In the genomic region with DNA sequence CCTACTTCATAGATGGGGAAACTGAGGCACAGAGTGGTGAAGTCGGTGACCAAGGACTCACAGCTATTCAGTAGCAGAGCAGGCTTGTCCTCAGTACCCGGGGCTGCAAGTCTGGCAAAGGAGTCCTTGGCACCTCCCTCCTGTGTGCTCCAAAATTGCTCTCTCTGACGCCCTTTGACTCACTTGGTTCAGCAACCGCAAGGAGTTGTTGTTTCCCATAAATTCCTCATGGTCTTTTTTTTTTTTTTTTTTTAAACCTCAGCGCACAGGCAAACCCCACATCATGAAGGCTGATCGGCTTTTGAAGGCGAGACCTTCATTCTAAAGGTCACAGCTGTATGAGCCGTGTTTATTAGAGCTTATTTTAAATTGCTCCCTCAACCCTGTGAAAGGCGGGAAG, we compare ENCODE assay signal across 13 cellular contexts.
DNase-seq lines count a peak whose midpoint lies in the region; ATAC-seq and TF ChIP-seq lines count a peak whose summit lies in the region.
"Had no signal": no experiment of that assay in that cellular context is flagged by ENCODE, and none has a peak within 500 bp of the region (broad histone marks: within the 10 kb centered on the region; RNA-seq: fewer than 3 reads in every experiment).

No MANE protein-coding gene starts in this region.

- TF ChIP-seq CTCF in suprapubic skin (IDR thresholded peaks at IDR 0.05), result no peak

- H3K4me1 ChIP-seq in suprapubic skin, result peaks cover 52% of the 10 kb centered on the region

- DNase-seq in HPDE6-E6E7 (ENCODE audit: extremely low spot score) (peak; percentile 91), amniotic epithelial cell (ENCODE audit: low read depth) (peak; percentile 94), hepatic stellate cell (ENCODE audit: low spot score) (peak; percentile 88), suprapubic skin (ENCODE audit: low spot score in 2 of 2) (no peak), NCI-H146 treated with DMSO at 0.1 percent for 48 hours (lab: John Stamatoyannopoulos, UW; ENCODE audit: unreplicated experiment) (no peak), SIG-M5 (lab: John Stamatoyannopoulos, UW) (no peak)
- DNase-seq: activated CD4-positive, alpha-beta T cell treated with anti-CD3 and anti-CD28 coated beads for 4 hours; activated effector memory CD4-positive, alpha-beta T cell treated with anti-CD3 and anti-CD28 coated beads, Interleukin-2, amount 50 U/mL, for 16 hours; dermis blood vessel endothelial cell; NCI-H2227 treated with DMSO at 0.1 percent for 48 hours; stimulated activated naive CD8-positive, alpha-beta T cell treated with anti-CD3 and anti-CD28 coated beads, Interleukin-15, Interleukin-2, amounts not matched to agents 100 U/mL and 50 U/mL, for 24 hours had no signal

- no peaks in the 10 kb centered on the region for H3K27me3 ChIP-seq in suprapubic skin

- peak overlapping the region; percentile 62 for H3K27ac ChIP-seq in suprapubic skin

- H3K36me3 ChIP-seq in suprapubic skin, result no peaks in the 10 kb centered on the region

- no peak overlapping the region for H3K4me3 ChIP-seq in suprapubic skin

- no peak for ATAC-seq in HG02610 (IDR thresholded peaks at IDR 0.05; ENCODE audit: unreplicated experiment)
- no peak for ATAC-seq in HG03135 (IDR thresholded peaks at IDR 0.05; ENCODE audit: unreplicated experiment)
- ATAC-seq: stimulated activated naive CD8-positive, alpha-beta T cell treated with anti-CD3 and anti-CD28 coated beads, Interleukin-15, Interleukin-2, amounts not matched to agents 100 U/mL and 50 U/mL, for 24 hours had no signal

- WGBS in suprapubic skin, result 23% methylated on average over 9 of the region's 9 CpGs

- no peak for TF ChIP-seq EP300 in suprapubic skin (IDR thresholded peaks at IDR 0.05)

- no peaks in the 10 kb centered on the region for H3K9me3 ChIP-seq in suprapubic skin

- TF ChIP-seq POLR2A in suprapubic skin (IDR thresholded peaks at IDR 0.05), result no peak

Comparison
In these comparisons a context has a peak if more than half of its experiments do, and no peak if none do; other contexts are left out.
1. DNase-seq: peak in HPDE6-E6E7 (single experiment), amniotic epithelial cell (single experiment) and hepatic stellate cell (single experiment); none in suprapubic skin (0 of 2), NCI-H146 treated with DMSO at 0.1 percent for 48 hours (single experiment) and SIG-M5 (single experiment).